In genomic region chr13:80180745-80181144, GRCh38 we compare ENCODE assay signal across 1 cellular context.
TF ChIP-seq lines count a peak whose summit lies in the region.

No MANE protein-coding gene starts in this region.

TF ChIP-seq in H1, 55 proteins besides CTCF, POLR2A, EP300 and RAD21 (continued from another document):
- TF ChIP-seq EGR1 (IDR thresholded peaks at IDR 0.05; ENCODE audit: borderline replicate concordance, low read depth, low read length) (no peak), BACH1 (IDR thresholded peaks at IDR 0.05; ENCODE audit: low read length) (no peak)
TF ChIP-seq in H1: peak in this region for 0.
